Comparison of ENCODE assay signal across 1 cellular context in the genomic region with DNA sequence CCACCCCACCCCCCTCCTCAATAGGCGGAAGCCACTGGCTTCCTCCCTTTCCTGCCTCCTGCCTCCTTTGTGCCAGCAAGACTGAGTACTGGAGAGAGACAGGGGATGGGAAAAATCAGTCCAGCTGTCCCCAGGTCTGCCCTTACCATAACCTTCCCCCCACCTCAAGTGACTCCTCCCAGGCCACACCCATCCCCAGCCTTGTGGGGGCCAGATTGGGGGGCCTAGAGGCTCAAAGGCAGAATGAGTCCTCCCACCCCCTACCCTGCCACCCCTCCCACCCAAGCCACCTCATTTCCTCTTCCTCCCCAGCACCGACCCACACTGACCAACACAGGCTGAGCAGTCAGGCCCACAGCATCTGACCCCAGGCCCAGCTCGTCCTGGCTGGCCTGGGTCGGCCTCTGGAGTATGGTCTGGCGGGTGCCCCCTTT.
A peak's percentile ranks its signal among the peaks of the same experiment; 100 is the strongest.
TF ChIP-seq lines count a peak whose summit lies in the region.

A gene (plus strand): TSS at position 322 of the 434 bp plus-strand sequence. CDS start 90 bp downstream, at position 412.

TF ChIP-seq in endothelial cell of umbilical vein, 7 proteins besides CTCF, POLR2A, EP300 and RAD21:
- TF ChIP-seq POLR2AphosphoS5 (IDR thresholded peaks at IDR 0.05; ENCODE audit: insufficient read depth, low read depth, low read length) (peak; percentile 96), MYC (IDR thresholded peaks at IDR 0.05; ENCODE audit: low read depth, low read length) (no peak), FOS (IDR thresholded peaks at IDR 0.05; ENCODE audit: borderline replicate concordance, insufficient read depth, low read length) (peak; percentile 26), JUN (IDR thresholded peaks at IDR 0.05; ENCODE audit: borderline replicate concordance, insufficient read depth, insufficient read length, low read depth) (no peak), EZH2 (IDR thresholded peaks at IDR 0.05; ENCODE audit: borderline replicate concordance, low read depth, low read length, severe bottlenecking) (no peak), GATA2 (IDR thresholded peaks at IDR 0.05; ENCODE audit: insufficient read depth, insufficient read length, low read depth, low read length) (no peak)
- TF ChIP-seq, protein P1, sequence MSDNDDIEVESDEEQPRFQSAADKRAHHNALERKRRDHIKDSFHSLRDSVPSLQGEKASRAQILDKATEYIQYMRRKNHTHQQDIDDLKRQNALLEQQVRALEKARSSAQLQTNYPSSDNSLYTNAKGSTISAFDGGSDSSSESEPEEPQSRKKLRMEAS (IDR thresholded peaks at IDR 0.05; ENCODE audit: insufficient read depth, insufficient read length), result no peak
